12 cellular contexts compared by ENCODE assay signal in the genomic region with DNA sequence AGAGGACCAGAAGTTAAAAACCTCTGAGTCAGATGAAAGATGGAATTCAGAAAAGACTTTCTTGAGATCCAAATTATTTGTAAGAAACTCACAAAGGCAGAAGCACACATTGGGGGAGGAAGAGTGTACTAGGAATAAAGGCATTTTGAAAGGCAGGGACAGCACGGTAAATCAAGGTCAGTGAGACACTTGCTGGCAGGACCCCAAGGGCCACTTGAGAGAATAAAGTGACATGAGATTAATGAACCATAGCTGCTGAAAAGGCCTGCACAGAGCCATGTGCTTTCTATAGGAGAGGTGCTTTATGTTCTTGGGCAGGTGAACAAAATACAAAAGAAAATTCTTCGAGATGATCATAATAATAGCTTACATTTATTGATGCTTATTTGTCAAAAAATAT.
"Had no signal": no experiment of that assay in that cellular context is flagged by ENCODE, and none has a peak within 500 bp of the region (broad histone marks: within the 10 kb centered on the region; RNA-seq: fewer than 3 reads in every experiment).

No MANE protein-coding gene starts in this region.

- H3K4me3 ChIP-seq: dorsolateral prefrontal cortex, hepatocyte, tibial artery had no signal

- H3K36me3 ChIP-seq: tibial artery had no signal

- H3K4me1 ChIP-seq: tibial artery had no signal

- H3K9me3 ChIP-seq: tibial artery had no signal

- H3K27ac ChIP-seq: dorsolateral prefrontal cortex, hepatocyte, tibial artery had no signal

- H3K27me3 ChIP-seq: dorsolateral prefrontal cortex, hepatocyte, tibial artery had no signal

- DNase-seq: activated CD4-positive, alpha-beta T cell treated with anti-CD3 and anti-CD28 coated beads, Interleukin-2, amount 10 ng/mL, durations not matched to agents 24 days and 14 days; activated CD4-positive, CD25-positive, alpha-beta regulatory T cell; activated CD8-positive, alpha-beta T cell treated with anti-CD3 and anti-CD28 coated beads for 36 hours; activated naive CD4-positive, alpha-beta T cell treated with Interleukin-2 at 50 U/mL for 16 hours; activated T-cell treated with anti-CD3 and anti-CD28 coated beads, Interleukin-2, amount 50 U/mL, for 1 hour; central memory CD4-positive, alpha-beta T cell; dorsolateral prefrontal cortex; occipital lobe; stimulated activated CD4-positive, alpha-beta T cell treated with anti-CD3 and anti-CD28 coated beads, Interleukin-2, amount 100 ng/mL, for 24 hours; stimulated activated naive CD4-positive, alpha-beta T cell treated with Interleukin-2 at 50 U/mL for 16 hours; tibial artery had no signal
